In genomic region chr3:57896046-57896445, GRCh38 we compare ENCODE assay signal across 23 cellular contexts.
DNase-seq lines count a peak whose midpoint lies in the region; ATAC-seq and TF ChIP-seq lines count a peak whose summit lies in the region.
"Had no signal": no experiment of that assay in that cellular context is flagged by ENCODE, and none has a peak within 500 bp of the region (broad histone marks: within the 10 kb centered on the region; RNA-seq: fewer than 3 reads in every experiment).

No MANE protein-coding gene starts in this region.

- TF ChIP-seq EP300 in transverse colon (IDR thresholded peaks at IDR 0.05; ENCODE audit: low read depth) = no peak

- H3K9me3 ChIP-seq in transverse colon (no peaks in the 10 kb centered on the region), SJCRH30 (replicated peaks) (no peaks in the 10 kb centered on the region)

- H3K4me3 ChIP-seq in transverse colon (no peak overlapping the region), SJCRH30 (no peak overlapping the region)
- H3K4me3 ChIP-seq: GM12878 had no signal

- no peak for TF ChIP-seq POLR2A in transverse colon (IDR thresholded peaks at IDR 0.05)

- ATAC-seq in HG03521 (IDR thresholded peaks at IDR 0.05; ENCODE audit: unreplicated experiment) = no peak
- ATAC-seq in activated naive CD8-positive, alpha-beta T cell treated with anti-CD3 and anti-CD28 coated beads, Interleukin-2, amount 50 U/mL, for 24 hours = no peak
- ATAC-seq: activated CD4-positive, alpha-beta T cell treated with anti-CD3 and anti-CD28 coated beads for 36 hours; GM12878; left lobe of liver; SK-N-SH treated with all-trans-retinoic acid at 6 μM for 48 hours; stimulated activated effector memory CD8-positive, alpha-beta T cell treated with anti-CD3 and anti-CD28 coated beads, Interleukin-12 subunit alpha, Interleukin-12 subunit beta, amount 100 ng/mL, for 72 hours had no signal

- H3K36me3 ChIP-seq in transverse colon (no peaks in the 10 kb centered on the region), SJCRH30 (no peaks in the 10 kb centered on the region)

- in situ Hi-C loops in transverse colon (cut with MboI; ENCODE audit: low pct_ligation_motif_present in 1 of 4, low pct_unique_long_range_greater_than_20kb in 1 of 4, low sequenced_read_pairs in 3 of 4) = no loop called here

- H3K4me1 ChIP-seq in transverse colon (peaks cover 0 to 18% (median 4%) of the 10 kb centered on the region in 4 donors), SJCRH30 (no peaks in the 10 kb centered on the region)

- H3K27me3 ChIP-seq in transverse colon (no peaks in the 10 kb centered on the region), SJCRH30 (no peaks in the 10 kb centered on the region)

- no peak overlapping the region for H3K4me3 Mint-ChIP-seq in activated naive CD8-positive, alpha-beta T cell treated with anti-CD3 and anti-CD28 coated beads, Interleukin-2, amount 50 U/mL, for 24 hours
- H3K4me3 Mint-ChIP-seq: activated CD4-positive, alpha-beta T cell treated with anti-CD3 and anti-CD28 coated beads for 36 hours; CD4-positive, CD25-positive, alpha-beta regulatory T cell; immature natural killer cell; neural crest cell; stimulated activated effector memory CD8-positive, alpha-beta T cell treated with anti-CD3 and anti-CD28 coated beads, Interleukin-12 subunit alpha, Interleukin-12 subunit beta, amount 100 ng/mL, for 72 hours had no signal

- intact Hi-C loops in transverse colon (cut with DNase I; ENCODE audit: low total_unique reads) = no loop called here

- H3K9me3 Mint-ChIP-seq in activated naive CD8-positive, alpha-beta T cell treated with anti-CD3 and anti-CD28 coated beads, Interleukin-2, amount 50 U/mL, for 24 hours = no peaks in the 10 kb centered on the region
- H3K9me3 Mint-ChIP-seq: CD4-positive, CD25-positive, alpha-beta regulatory T cell; immature natural killer cell; neural crest cell; stimulated activated effector memory CD8-positive, alpha-beta T cell treated with anti-CD3 and anti-CD28 coated beads, Interleukin-12 subunit alpha, Interleukin-12 subunit beta, amount 100 ng/mL, for 72 hours had no signal

- DNase-seq in fibroblast of peridontal ligament (ENCODE audit: extremely low read depth) (peak; percentile 46), pons (ENCODE audit: low spot score) (peak; percentile 68), transverse colon (no peak), SJCRH30 (no peak)
- DNase-seq in activated naive CD8-positive, alpha-beta T cell treated with anti-CD3 and anti-CD28 coated beads, Interleukin-2, amount 50 U/mL, for 24 hours = no peak
- DNase-seq: activated CD4-positive, alpha-beta T cell treated with anti-CD3 and anti-CD28 coated beads for 36 hours; CD4-positive, CD25-positive, alpha-beta regulatory T cell; central memory CD4-positive, alpha-beta T cell; immature natural killer cell; NCI-H1436; NCI-H2171; NCI-H526; RPMI8226; small intestine; T-helper 2 cell had no signal

- no peaks in the 10 kb centered on the region for H3K27me3 Mint-ChIP-seq in activated naive CD8-positive, alpha-beta T cell treated with anti-CD3 and anti-CD28 coated beads, Interleukin-2, amount 50 U/mL, for 24 hours
- H3K27me3 Mint-ChIP-seq: activated CD4-positive, alpha-beta T cell treated with anti-CD3 and anti-CD28 coated beads for 36 hours; CD4-positive, CD25-positive, alpha-beta regulatory T cell had no signal

- WGBS in transverse colon (ENCODE audit: low coverage in 1 of 2), 2 donors = 56 to 59% methylated on average over 4 of the region's 4 CpGs

- no peaks in the 10 kb centered on the region for H3K4me1 Mint-ChIP-seq in activated naive CD8-positive, alpha-beta T cell treated with anti-CD3 and anti-CD28 coated beads, Interleukin-2, amount 50 U/mL, for 24 hours
- H3K4me1 Mint-ChIP-seq: activated CD4-positive, alpha-beta T cell treated with anti-CD3 and anti-CD28 coated beads for 36 hours; neural crest cell; stimulated activated effector memory CD8-positive, alpha-beta T cell treated with anti-CD3 and anti-CD28 coated beads, Interleukin-12 subunit alpha, Interleukin-12 subunit beta, amount 100 ng/mL, for 72 hours had no signal

- peaks cover 13% of the 10 kb centered on the region for H3K36me3 Mint-ChIP-seq in activated naive CD8-positive, alpha-beta T cell treated with anti-CD3 and anti-CD28 coated beads, Interleukin-2, amount 50 U/mL, for 24 hours (ENCODE audit: low read depth)

- TF ChIP-seq CTCF in VCaP (conservative IDR thresholded peaks at IDR 0.05) = no peak
- TF ChIP-seq CTCF in transverse colon (IDR thresholded peaks at IDR 0.05) = no peak

- H3K27ac ChIP-seq in VCaP = peak overlapping the region; percentile 57
- H3K27ac ChIP-seq in transverse colon = peak overlapping the region; percentile 40 to 84 (median 80)
- no peak overlapping the region for H3K27ac ChIP-seq in SJCRH30
- H3K27ac ChIP-seq: KMS-11 had no signal

- no peak overlapping the region for H3K27ac Mint-ChIP-seq in activated naive CD8-positive, alpha-beta T cell treated with anti-CD3 and anti-CD28 coated beads, Interleukin-2, amount 50 U/mL, for 24 hours
- H3K27ac Mint-ChIP-seq: activated CD4-positive, alpha-beta T cell treated with anti-CD3 and anti-CD28 coated beads for 36 hours; CD4-positive, CD25-positive, alpha-beta regulatory T cell; immature natural killer cell; stimulated activated effector memory CD8-positive, alpha-beta T cell treated with anti-CD3 and anti-CD28 coated beads, Interleukin-12 subunit alpha, Interleukin-12 subunit beta, amount 100 ng/mL, for 72 hours had no signal

Comparison
In these comparisons a context has a peak if more than half of its experiments do, and no peak if none do; other contexts are left out.
1. DNase-seq: peak in fibroblast of peridontal ligament (single experiment) and pons (single experiment); none in transverse colon (single experiment), SJCRH30 (0 of 2) and activated naive CD8-positive, alpha-beta T cell treated with anti-CD3 and anti-CD28 coated beads, Interleukin-2, amount 50 U/mL, for 24 hours (single experiment).